ENCODE assay signal across 8 cellular contexts in the genomic region with DNA sequence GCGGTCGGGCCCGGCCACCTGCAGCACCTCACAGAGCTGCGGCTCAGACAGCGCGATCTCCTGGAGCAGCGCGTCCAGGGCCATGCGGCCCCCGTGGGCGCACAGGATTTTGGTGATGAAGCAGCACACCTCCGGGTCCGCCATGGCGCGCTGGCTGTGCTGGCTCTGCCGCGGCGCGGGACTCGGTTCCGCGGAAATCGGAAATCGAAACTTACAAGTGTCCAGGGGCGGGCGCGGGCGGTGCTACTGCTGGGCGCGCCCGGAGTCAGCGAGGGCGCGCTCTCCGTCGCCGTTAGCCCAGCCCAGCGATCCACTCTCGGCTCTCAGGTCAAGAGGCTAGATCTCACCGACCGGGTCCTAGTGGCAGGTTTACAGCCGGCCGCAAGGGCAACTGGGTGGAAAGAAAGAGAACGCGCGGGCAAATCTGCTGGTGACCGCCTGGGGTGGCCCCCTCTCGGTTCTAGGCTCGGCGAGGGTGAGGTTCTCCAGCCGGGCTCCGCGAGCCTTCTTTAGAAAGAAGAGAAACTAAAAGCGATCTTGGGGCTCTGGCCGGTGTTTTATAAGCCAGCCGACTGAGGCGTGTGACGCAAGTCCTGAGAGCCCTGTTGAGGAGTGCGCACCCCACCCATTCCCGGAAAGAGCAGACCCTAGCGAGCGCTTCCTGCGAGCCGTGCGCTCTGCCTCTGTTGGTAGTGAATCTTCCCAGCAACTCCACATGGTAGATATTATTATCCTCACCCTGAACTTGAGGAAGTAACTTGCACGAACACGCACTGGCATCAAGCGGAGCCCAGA. TPM values are rescaled to one million over a fixed set of nuclear protein-coding genes. Genes with fewer than 3 reads are reported as not detected.
DNase-seq lines count a peak whose midpoint lies in the region; ATAC-seq and TF ChIP-seq lines count a peak whose summit lies in the region.

Gene ZC3HAV1, minus strand, starts transcription at position 533 of the 795 bp plus-strand sequence. Its CDS starts 389 bp downstream, at position 144.

- peak within 1 kb of the TSS; percentile 91 to 95 for H3K9ac ChIP-seq in colonic mucosa (ENCODE audit: low read depth in 2 of 2, low read length in 2 of 2)

- TF ChIP-seq CTCF in colonic mucosa (IDR thresholded peaks at IDR 0.05) = no peak

- H3K36me3 ChIP-seq in colonic mucosa = no peaks in the 10 kb centered on the region

- intact Hi-C loops in colonic mucosa (cut with DNase I) = no loop called here

- H3K27me3 ChIP-seq in colonic mucosa = no peaks in the 10 kb centered on the region

- peak within 1 kb of the TSS; percentile 84 for H3K4me3 ChIP-seq in colonic mucosa

- H3K9me3 ChIP-seq in colonic mucosa = no peaks in the 10 kb centered on the region

- ATAC-seq in GM19023 (IDR thresholded peaks at IDR 0.05; ENCODE audit: unreplicated experiment) (peak; percentile 69), HG03196 (IDR thresholded peaks at IDR 0.05; ENCODE audit: unreplicated experiment) (peak; percentile 73)

- DNase-seq in AG20443 (ENCODE audit: low spot score) (peak; percentile 93), NCI-H526 (lab: John Stamatoyannopoulos, UW) (peak; percentile 77 to 92), colonic mucosa (peak; percentile 90), left kidney (ENCODE audit: low read depth, low spot score) (peak; percentile 88)
- DNase-seq in activated CD4-positive, alpha-beta T cell treated with anti-CD3 and anti-CD28 coated beads for 48 hours = peak; percentile 89
- peak; percentile 85 to 86 for DNase-seq in stimulated activated CD4-positive, alpha-beta T cell treated with anti-CD3 and anti-CD28 coated beads, Interleukin-2, amount 100 ng/mL, for 24 hours

- peak within 1 kb of the TSS; percentile 99 for H3K27ac ChIP-seq in colonic mucosa

- no peaks in the 10 kb centered on the region for H3K4me1 ChIP-seq in colonic mucosa

RNA-seq across cellular contexts. Expression of gene ZC3HAV1, which starts in this region (rescaled TPM):
- 10 to 100 TPM; 29.0 to 33.8 TPM for total RNA-seq in colonic mucosa

Comparison
In these comparisons a context has a peak if more than half of its experiments do, and no peak if none do; other contexts are left out.
1. Peak in every context shown above with its lines: DNase-seq, ATAC-seq, H3K4me3 ChIP-seq and H3K27ac ChIP-seq.